8 cellular contexts compared by ENCODE assay signal in the genomic region with DNA sequence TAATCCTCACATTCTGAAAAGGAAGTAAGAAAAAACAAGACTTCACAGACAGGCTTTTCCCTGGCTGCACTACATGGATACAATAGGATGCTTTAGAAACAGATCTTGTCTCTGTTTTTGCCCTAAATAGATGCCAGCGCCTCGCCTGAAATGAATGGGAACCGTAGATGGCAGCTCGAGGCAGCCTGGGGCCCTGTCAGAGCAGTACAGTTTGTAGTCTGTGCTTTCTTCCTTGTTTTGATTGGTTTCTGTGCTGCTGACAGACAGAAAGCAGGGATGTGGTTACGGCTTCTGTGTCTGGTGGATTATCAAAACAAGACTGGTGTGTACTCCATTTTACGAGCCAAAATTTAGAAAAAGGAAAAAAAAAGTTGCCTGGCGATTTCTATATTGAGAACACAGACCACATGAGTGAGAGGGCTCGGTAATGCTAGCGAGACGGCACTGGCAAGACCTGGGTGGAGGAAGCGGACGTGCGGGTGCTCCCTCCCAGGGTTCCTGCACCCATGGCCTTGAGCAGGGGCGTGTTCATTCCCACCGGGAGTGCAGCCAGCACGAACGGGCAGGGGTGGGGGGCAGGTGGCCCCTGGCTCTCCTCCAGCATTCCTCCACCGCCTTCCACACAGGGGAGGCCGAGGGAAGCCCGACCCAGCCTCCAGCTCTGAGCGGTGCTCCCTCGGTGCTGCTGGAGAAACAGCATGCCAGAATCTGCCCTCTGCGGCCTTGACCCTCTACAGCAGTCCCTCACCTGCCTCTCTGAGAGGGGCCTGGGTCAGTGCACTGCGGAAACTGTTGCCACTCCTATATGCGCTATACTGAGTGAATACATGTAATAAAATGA. TPM values are rescaled to one million over a fixed set of nuclear protein-coding genes. Genes with fewer than 3 reads are reported as not detected.
DNase-seq lines count a peak whose midpoint lies in the region; ATAC-seq and TF ChIP-seq lines count a peak whose summit lies in the region.

No MANE protein-coding gene starts in this region.

- H3K9ac ChIP-seq in DND-41 (ENCODE audit: low read depth, low read length): peak overlapping the region; percentile 80

- H3K27me3 ChIP-seq in DND-41 (ENCODE audit: insufficient read depth, low read length, poor library complexity) (no peaks in the 10 kb centered on the region), suprapubic skin (no peaks in the 10 kb centered on the region)

- peaks cover 22% of the 10 kb centered on the region for H3K36me3 Mint-ChIP-seq in activated CD4-positive, alpha-beta memory T cell treated with anti-CD3 and anti-CD28 coated beads for 36 hours
- peaks cover 64% of the 10 kb centered on the region for H3K36me3 Mint-ChIP-seq in effector memory CD8-positive, alpha-beta T cell (ENCODE audit: insufficient read depth)

- in situ Hi-C loops in KBM-7 (cut with MboI; ENCODE audit: low pct_unique_long_range_greater_than_20kb, low sequenced_read_pairs): no loop called here

- CTCF ChIA-PET in activated CD4-positive, alpha-beta memory T cell treated with anti-CD3 and anti-CD28 coated beads for 36 hours (lab: Charles Lee): interaction anchor here (1.7 kb wide), 1 partner anchor 13 kb away, joined by 6 read pairs; no protein-coding TSS in a partner anchor

- H4K20me1 ChIP-seq in DND-41 (ENCODE audit: insufficient read depth, low read length): no peaks in the 10 kb centered on the region

- H3K36me3 ChIP-seq in DND-41 (ENCODE audit: insufficient read depth, low read length): no peaks in the 10 kb centered on the region
- no peaks in the 10 kb centered on the region for H3K36me3 ChIP-seq in suprapubic skin

- peaks cover 81% of the 10 kb centered on the region for H3K4me1 Mint-ChIP-seq in activated CD4-positive, alpha-beta memory T cell treated with anti-CD3 and anti-CD28 coated beads for 36 hours (ENCODE audit: low read depth)
- H3K4me1 Mint-ChIP-seq in effector memory CD8-positive, alpha-beta T cell (ENCODE audit: low read depth in 2 of 2): peaks cover 71 to 88% of the 10 kb centered on the region in 2 donors

- TF ChIP-seq POLR2A in suprapubic skin (IDR thresholded peaks at IDR 0.05): no peak

- peak overlapping the region; percentile 76 for H2AFZ ChIP-seq in DND-41 (ENCODE audit: low read depth, low read length)

- DNase-seq in DND-41 (peak; percentile 75), KBM-7 (peak; percentile 91), middle frontal gyrus (ENCODE audit: extremely low spot score, low spot score) (peak; percentile 40), suprapubic skin (ENCODE audit: low spot score in 2 of 2) (no peak), NCI-H345 (lab: John Stamatoyannopoulos, UW) (no peak)
- peak; percentile 79 for DNase-seq in activated CD4-positive, alpha-beta memory T cell treated with anti-CD3 and anti-CD28 coated beads for 36 hours
- DNase-seq in effector memory CD8-positive, alpha-beta T cell: peak; percentile 59 to 65 (median 60)

- H3K9me3 Mint-ChIP-seq in activated CD4-positive, alpha-beta memory T cell treated with anti-CD3 and anti-CD28 coated beads for 36 hours: no peaks in the 10 kb centered on the region
- peaks cover 0 to 1% of the 10 kb centered on the region in 2 donors for H3K9me3 Mint-ChIP-seq in effector memory CD8-positive, alpha-beta T cell

- H3K79me2 ChIP-seq in DND-41 (ENCODE audit: insufficient read depth, low read length): no peaks in the 10 kb centered on the region

- H3K4me2 ChIP-seq in DND-41 (ENCODE audit: insufficient read depth, low read length): peak overlapping the region; percentile 86

- H3K27ac Mint-ChIP-seq in activated CD4-positive, alpha-beta memory T cell treated with anti-CD3 and anti-CD28 coated beads for 36 hours: peak overlapping the region; percentile 97
- peak overlapping the region; percentile 96 to 99 for H3K27ac Mint-ChIP-seq in effector memory CD8-positive, alpha-beta T cell

- 19% methylated on average over 22 of the region's 25 CpGs for WGBS in suprapubic skin

- H3K27me3 Mint-ChIP-seq in activated CD4-positive, alpha-beta memory T cell treated with anti-CD3 and anti-CD28 coated beads for 36 hours: peaks cover 2% of the 10 kb centered on the region
- H3K27me3 Mint-ChIP-seq in effector memory CD8-positive, alpha-beta T cell: no peaks in the 10 kb centered on the region

- TF ChIP-seq CTCF in DND-41 (IDR thresholded peaks at IDR 0.05; ENCODE audit: borderline replicate concordance, extremely low read depth, low read length, poor library complexity, severe bottlenecking) (no peak), suprapubic skin (IDR thresholded peaks at IDR 0.05) (no peak)

- H3K9me3 ChIP-seq in DND-41 (ENCODE audit: insufficient read depth, low read length, severe bottlenecking) (no peaks in the 10 kb centered on the region), suprapubic skin (no peaks in the 10 kb centered on the region)

- H3K4me3 ChIP-seq in DND-41 (ENCODE audit: low read depth in 1 of 2, low read length in 2 of 2) (peak overlapping the region; percentile 7 to 64; a peak in 3 of 4 replicates), suprapubic skin (peak overlapping the region; percentile 44)

- H3K27ac ChIP-seq in DND-41 (ENCODE audit: low read length): peak overlapping the region; percentile 96
- peak overlapping the region; percentile 88 for H3K27ac ChIP-seq in suprapubic skin

- H3K4me1 ChIP-seq in DND-41 (ENCODE audit: insufficient read depth, low read length) (peaks cover 61% of the 10 kb centered on the region), suprapubic skin (peaks cover 46% of the 10 kb centered on the region)

- intact Hi-C loops in activated CD4-positive, alpha-beta memory T cell treated with anti-CD3 and anti-CD28 coated beads for 36 hours (cut with micrococcal nuclease): loop anchor here (1.0 to 10.0 kb wide), 8 partner anchors 11 to 1630 kb away; partner anchors contain the start of genes ATP12A, MTMR6 and SPATA13

- POLR2A ChIA-PET in activated CD4-positive, alpha-beta memory T cell treated with anti-CD3 and anti-CD28 coated beads for 36 hours (lab: Charles Lee): interaction anchor here (1.0 to 5.7 kb wide), 4 partner anchors 7 to 27 kb away, joined by 4 to 131 read pairs (median 34); no protein-coding TSS in a partner anchor

- peak; percentile 90 for ATAC-seq in DND-41 (ENCODE audit: insufficient read depth, low read depth)
- peak; percentile 49 for ATAC-seq in GM21528 (IDR thresholded peaks at IDR 0.05; ENCODE audit: low FRiP score, unreplicated experiment)
- ATAC-seq in effector memory CD8-positive, alpha-beta T cell (replicated peaks): peak; percentile 72

- no peak for TF ChIP-seq EP300 in suprapubic skin (IDR thresholded peaks at IDR 0.05)

- peak overlapping the region; percentile 89 for H3K4me3 Mint-ChIP-seq in activated CD4-positive, alpha-beta memory T cell treated with anti-CD3 and anti-CD28 coated beads for 36 hours
- peak overlapping the region; percentile 71 to 87 for H3K4me3 Mint-ChIP-seq in effector memory CD8-positive, alpha-beta T cell

RNA-seq across cellular contexts. Expression of gene C1QTNF9, which starts 37.5 kb away (rescaled TPM):
- total RNA-seq in activated CD4-positive, alpha-beta memory T cell treated with anti-CD3 and anti-CD28 coated beads for 36 hours: not detected
- total RNA-seq in suprapubic skin: under 1 TPM in 2 of 4 donors, not detected in 2; 0.42 to 0.49 TPM

Comparison
In these comparisons a context has a peak if more than half of its experiments do, and no peak if none do; other contexts are left out.
1. DNase-seq: peak in DND-41 (single experiment), KBM-7 (single experiment), activated CD4-positive, alpha-beta memory T cell treated with anti-CD3 and anti-CD28 coated beads for 36 hours (single experiment), effector memory CD8-positive, alpha-beta T cell (3 of 3) and middle frontal gyrus (single experiment); none in suprapubic skin (0 of 2) and NCI-H345 (single experiment).
2. Peak in every context shown above with its lines, with median percentiles within 50 percentile points of each other: ATAC-seq.